ENCODE assay signal across 9 cellular contexts in genomic region chr22:49983148-49984042, GRCh38. TPM values are rescaled to one million over a fixed set of nuclear protein-coding genes. Genes with fewer than 3 reads are reported as not detected.
DNase-seq lines count a peak whose midpoint lies in the region; ATAC-seq and TF ChIP-seq lines count a peak whose summit lies in the region.
"Had no signal": no experiment of that assay in that cellular context is flagged by ENCODE, and none has a peak within 500 bp of the region (broad histone marks: within the 10 kb centered on the region; RNA-seq: fewer than 3 reads in every experiment).

No MANE protein-coding gene starts in this region.

- ATAC-seq in HG03457 (IDR thresholded peaks at IDR 0.05; ENCODE audit: unreplicated experiment) (no peak), GM21447 (IDR thresholded peaks at IDR 0.05; ENCODE audit: unreplicated experiment) (no peak), HG02610 (IDR thresholded peaks at IDR 0.05; ENCODE audit: unreplicated experiment) (no peak), HG03135 (IDR thresholded peaks at IDR 0.05; ENCODE audit: unreplicated experiment) (no peak)

- H4K20me1 ChIP-seq in GM23248 (ENCODE audit: insufficient read depth), result no peaks in the 10 kb centered on the region

- H3K4me1 ChIP-seq in GM23248 (ENCODE audit: insufficient read depth) (no peaks in the 10 kb centered on the region), mesendoderm (ENCODE audit: control insufficient read depth, low read depth, low read length) (no peaks in the 10 kb centered on the region)

- TF ChIP-seq CTCF in choroid plexus epithelial cell (conservative IDR thresholded peaks at IDR 0.05; ENCODE audit: low read depth, low read length), result peak; percentile 36

- H3K9ac ChIP-seq in GM23248, result no peak overlapping the region
- no peak overlapping the region for H3K9ac ChIP-seq in mesendoderm (ENCODE audit: low read length)

- WGBS in GM23248 (ENCODE audit: low coverage in 1 of 2, low lambda C conversion rate in 2 of 2, missing lambda C conversion rate in 2 of 2), 2 experiments, result 28 to 30% methylated on average over 36 to 44 of the region's 90 CpGs
- WGBS in mesendoderm (ENCODE audit: extremely low coverage, insufficient coverage, low lambda C conversion rate), result no CpG with 5 or more reads among the region's 90 CpGs

- no peak overlapping the region for H3K4ac ChIP-seq in mesendoderm (ENCODE audit: low read depth, low read length)

- no peak overlapping the region for H3K4me2 ChIP-seq in GM23248 (ENCODE audit: unreplicated experiment)
- H3K4me2 ChIP-seq in mesendoderm (ENCODE audit: low read length), result no peak overlapping the region

- H2AK5ac ChIP-seq in mesendoderm (ENCODE audit: low read length), result no peak overlapping the region

- no peaks in the 10 kb centered on the region for H3K79me2 ChIP-seq in GM23248 (ENCODE audit: insufficient read depth)
- no peaks in the 10 kb centered on the region for H3K79me2 ChIP-seq in mesendoderm (ENCODE audit: control insufficient read depth, insufficient read depth, low read length)

- H3K27ac ChIP-seq in GM23248 (no peak overlapping the region), mesendoderm (ENCODE audit: low read depth, low read length) (no peak overlapping the region)

- no peaks in the 10 kb centered on the region for H3K36me3 ChIP-seq in GM23248 (ENCODE audit: low read depth)
- H3K36me3 ChIP-seq in mesendoderm (ENCODE audit: control insufficient read depth, insufficient read depth, low read length), result no peaks in the 10 kb centered on the region

- no peak overlapping the region for H4K8ac ChIP-seq in mesendoderm (ENCODE audit: low read depth, low read length)

- H3K56ac ChIP-seq in mesendoderm (ENCODE audit: low read length), result no peak overlapping the region

- no peak overlapping the region for H3K4me3 ChIP-seq in GM23248
- no peak overlapping the region for H3K4me3 ChIP-seq in choroid plexus epithelial cell (ENCODE audit: low read depth, low read length)
- H3K4me3 ChIP-seq in mesendoderm (ENCODE audit: low read length), result no peak overlapping the region

- peak overlapping the region; percentile 56; the same call in 1 of the 2 replicates for H2AFZ ChIP-seq in GM23248

- H4K5ac ChIP-seq in mesendoderm (ENCODE audit: low read length), result no peak overlapping the region

- no peaks in the 10 kb centered on the region for H3K9me2 ChIP-seq in GM23248 (ENCODE audit: insufficient read depth)

- H3K9me3 ChIP-seq in GM23248 (ENCODE audit: low read depth), result no peaks in the 10 kb centered on the region

- in situ Hi-C loops in GM23248 (cut with MboI), result no loop called here

- H3K23ac ChIP-seq in mesendoderm (ENCODE audit: low read length), result no peak overlapping the region

- no peaks in the 10 kb centered on the region; the same call in 1 of the 2 replicates for H3F3A ChIP-seq in GM23248 (ENCODE audit: insufficient read depth)

- H3K27me3 ChIP-seq in GM23248 (replicated peaks; ENCODE audit: insufficient read depth), result peaks cover 30% of the 10 kb centered on the region
- H3K27me3 ChIP-seq in mesendoderm (ENCODE audit: insufficient read depth, low read length, poor library complexity), result peaks cover 7% of the 10 kb centered on the region

- DNase-seq in 8988T, result peak; percentile 6
- no peak for DNase-seq in GM23248
- no peak for DNase-seq in choroid plexus epithelial cell (ENCODE audit: low read depth)
- DNase-seq in mesendoderm, result peak; percentile 47
- DNase-seq: small intestine had no signal

- H3K79me1 ChIP-seq in mesendoderm (ENCODE audit: low read length), result no peaks in the 10 kb centered on the region

- H2BK5ac ChIP-seq in mesendoderm (ENCODE audit: low read length), result no peak overlapping the region

- no peak overlapping the region for H3K18ac ChIP-seq in mesendoderm (ENCODE audit: low read length)

- no peak overlapping the region for H2BK120ac ChIP-seq in mesendoderm (ENCODE audit: low read depth, low read length)

- no peak overlapping the region for H2BK15ac ChIP-seq in mesendoderm (replicated peaks; ENCODE audit: low read depth)

RNA-seq across cellular contexts. Expression of gene PIM3, which starts 22.8 kb away (rescaled TPM):
- total RNA-seq in GM23248 (2014; rRNA removed; shearing (Covaris generic)), result 16.2 and 17.3 TPM in 2 replicates
- 10.8 TPM in 2 replicates for polyA plus RNA-seq in GM23248 (2016; fragmentation: Nextera tagmentation; extraction: Ambion mirVana)
- 14.0 TPM for polyA plus RNA-seq in mesendoderm (2013, experiment 1 of 2)
- 14.1 TPM for polyA plus RNA-seq in mesendoderm (2013, experiment 2 of 2)

RNA-seq across cellular contexts. Expression of gene IL17REL, which starts 29.2 kb away (rescaled TPM):
- total RNA-seq in GM23248 (2014; rRNA removed; shearing (Covaris generic)), result not detected in 2 replicates
- polyA plus RNA-seq in GM23248 (2016; fragmentation: Nextera tagmentation; extraction: Ambion mirVana), result not detected in 2 replicates
- polyA plus RNA-seq in mesendoderm (2013, experiment 1 of 2), result not detected
- not detected for polyA plus RNA-seq in mesendoderm (2013, experiment 2 of 2)

Comparison
In these comparisons a context has a peak if more than half of its experiments do, and no peak if none do; other contexts are left out.
1. DNase-seq: peak in 8988T (single experiment) and mesendoderm (single experiment); none in GM23248 (single experiment) and choroid plexus epithelial cell (single experiment).